Comparison of ENCODE assay signal across 21 cellular contexts in the genomic region with DNA sequence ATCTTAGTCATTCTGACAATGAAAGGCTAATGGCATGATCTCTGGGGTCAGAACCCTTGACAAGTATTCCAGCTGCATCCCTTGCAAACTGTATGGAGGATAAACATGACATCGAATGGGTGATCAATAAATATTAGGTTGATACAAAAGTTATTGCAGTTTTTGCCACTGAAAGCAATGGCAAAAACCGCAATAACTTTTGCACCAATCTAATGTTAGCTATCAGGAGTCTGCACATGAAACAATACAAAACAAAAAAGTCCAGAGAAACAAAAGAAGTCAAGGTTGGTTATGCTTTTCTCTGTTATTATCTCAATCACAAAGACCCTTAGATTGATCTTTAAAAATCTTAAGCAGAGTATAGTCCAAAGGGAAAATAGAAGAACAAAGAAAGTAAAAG.
DNase-seq lines count a peak whose midpoint lies in the region; ATAC-seq, FAIRE-seq and TF ChIP-seq lines count a peak whose summit lies in the region.
"Had no signal": no experiment of that assay in that cellular context is flagged by ENCODE, and none has a peak within 500 bp of the region (broad histone marks: within the 10 kb centered on the region; RNA-seq: fewer than 3 reads in every experiment).

No MANE protein-coding gene starts in this region.

- no peak overlapping the region for H2AK5ac ChIP-seq in mesenchymal stem cell (ENCODE audit: low read length, severe bottlenecking)

- H3K27me3 ChIP-seq in HepG2 (ENCODE audit: control insufficient read depth in 1 of 2, insufficient read depth in 2 of 2, low read length in 2 of 2) (no peaks in the 10 kb centered on the region), right lobe of liver (no peaks in the 10 kb centered on the region), RWPE2 (ENCODE audit: insufficient read depth, poor library complexity, severe bottlenecking) (no peaks in the 10 kb centered on the region), mesenchymal stem cell (ENCODE audit: control insufficient read depth in 1 of 2, insufficient read depth in 1 of 2, low read length in 2 of 2) (no peaks in the 10 kb centered on the region)
- H3K27me3 ChIP-seq: BLaER1 treated with 17β-estradiol and CSF1 and Interleukin-3, amounts not matched to agents 10 nM and 100 nM had no signal

- H3K14ac ChIP-seq in mesenchymal stem cell (ENCODE audit: low read length in 2 of 2), result no peak overlapping the region

- no peak overlapping the region for H3K9ac ChIP-seq in HepG2 (ENCODE audit: insufficient read depth, low read depth, low read length)
- peak overlapping the region; percentile 37 for H3K9ac ChIP-seq in mesenchymal stem cell (ENCODE audit: low read length)
- H3K9ac ChIP-seq: BLaER1 treated with 17β-estradiol and CSF1 and Interleukin-3, amounts not matched to agents 10 nM and 100 nM had no signal

- H4K91ac ChIP-seq in mesenchymal stem cell (ENCODE audit: low read length), result no peak overlapping the region

- no peak overlapping the region for H2BK12ac ChIP-seq in mesenchymal stem cell (ENCODE audit: low read length in 2 of 2)

- H3K4me3 ChIP-seq in HepG2 (replicated peaks in 1 of 3; ENCODE audit: insufficient read depth in 1 of 3, low read depth in 2 of 3, low read length in 3 of 3) (no peak overlapping the region), right lobe of liver (no peak overlapping the region), RWPE2 (ENCODE audit: severe bottlenecking) (no peak overlapping the region), mesenchymal stem cell (ENCODE audit: insufficient read depth in 1 of 2, low read depth in 1 of 2, low read length in 2 of 2) (no peak overlapping the region)
- H3K4me3 ChIP-seq: BLaER1 treated with 17β-estradiol and CSF1 and Interleukin-3, amounts not matched to agents 10 nM and 100 nM had no signal

- TF ChIP-seq POLR2A in HepG2 (IDR thresholded peaks at IDR 0.05; ENCODE audit: insufficient read depth in 1 of 2, low read depth in 2 of 2, low read length in 2 of 2) (no peak), right lobe of liver (IDR thresholded peaks at IDR 0.05) (no peak)

- 18% methylated on average over 2 of the region's 2 CpGs for WGBS in HepG2 (ENCODE audit: low lambda C conversion rate)
- WGBS in right lobe of liver (ENCODE audit: insufficient coverage, low coverage, low lambda C conversion rate, missing lambda C conversion rate), result 63% methylated on average over 2 of the region's 2 CpGs
- WGBS in mesenchymal stem cell, result 100% methylated on average over 1 of the region's 2 CpGs

- in situ Hi-C loops in HepG2 (cut with HindIII; ENCODE audit: extremely low pct_ligation_motif_present, low pct_unique_long_range_greater_than_20kb), result no loop called here

- no peaks in the 10 kb centered on the region for H3K79me2 ChIP-seq in HepG2 (ENCODE audit: insufficient read depth, low read length)

- H2BK5ac ChIP-seq in mesenchymal stem cell (ENCODE audit: low read depth, low read length, poor library complexity, severe bottlenecking), result no peak overlapping the region

- ATAC-seq in HepG2 (no peak), right lobe of liver (no peak), RWPE2 (ENCODE audit: low read depth) (no peak), GM18517 (IDR thresholded peaks at IDR 0.05; ENCODE audit: unreplicated experiment) (no peak)
- ATAC-seq: HCT116 had no signal

- intact Hi-C loops in HepG2 (cut with micrococcal nuclease; ENCODE audit: unreplicated experiment), result no loop called here
- intact Hi-C loops in right lobe of liver (cut with DNase I), result no loop called here

- no TSS peak for BruUV-seq in HepG2 (replicated peaks; lab: Mats Ljungman, UMichigan)

- H3K27ac ChIP-seq in HepG2 (ENCODE audit: extremely low read length, insufficient read depth, low read length) (no peak overlapping the region), right lobe of liver (no peak overlapping the region), RWPE2 (ENCODE audit: poor library complexity, severe bottlenecking) (peak overlapping the region; percentile 39), mesenchymal stem cell (ENCODE audit: low read length, poor library complexity, severe bottlenecking) (no peak overlapping the region)
- H3K27ac ChIP-seq: BLaER1 treated with 17β-estradiol and CSF1 and Interleukin-3, amounts not matched to agents 10 nM and 100 nM had no signal

- TF ChIP-seq EP300 in HepG2 (IDR thresholded peaks at IDR 0.05; ENCODE audit: low read depth in 2 of 2, low read length in 2 of 2) (no peak), HepG2 (CRISPR knock-in tag; IDR thresholded peaks at IDR 0.05; ENCODE audit: borderline replicate concordance) (no peak)

- no peak overlapping the region for H3K18ac ChIP-seq in mesenchymal stem cell (ENCODE audit: low read depth in 1 of 2, low read length in 2 of 2)

- no peak overlapping the region for H2BK120ac ChIP-seq in mesenchymal stem cell (ENCODE audit: low read depth, low read length)

- no peak overlapping the region for H3K4ac ChIP-seq in mesenchymal stem cell (ENCODE audit: low read depth in 1 of 2, low read length in 2 of 2)

- H3K4me1 ChIP-seq in HepG2 (ENCODE audit: insufficient read depth, low read length) (no peaks in the 10 kb centered on the region), right lobe of liver (no peaks in the 10 kb centered on the region), RWPE2 (ENCODE audit: insufficient read depth, poor library complexity, severe bottlenecking) (no peaks in the 10 kb centered on the region), mesenchymal stem cell (ENCODE audit: control insufficient read depth, insufficient read depth, low read depth, low read length) (no peaks in the 10 kb centered on the region)
- H3K4me1 ChIP-seq: BLaER1 treated with 17β-estradiol and CSF1 and Interleukin-3, amounts not matched to agents 10 nM and 100 nM had no signal

- no peaks in the 10 kb centered on the region; the same call in 1 of the 2 replicates for H3K9me3 ChIP-seq in HepG2 (ENCODE audit: low read length)
- no peaks in the 10 kb centered on the region for H3K9me3 ChIP-seq in right lobe of liver
- no peaks in the 10 kb centered on the region for H3K9me3 ChIP-seq in RWPE2 (ENCODE audit: severe bottlenecking)
- H3K9me3 ChIP-seq in mesenchymal stem cell (ENCODE audit: control insufficient read depth, low read length), result no peaks in the 10 kb centered on the region
- H3K9me3 ChIP-seq: BLaER1 treated with 17β-estradiol and CSF1 and Interleukin-3, amounts not matched to agents 10 nM and 100 nM had no signal

- DNase-seq in HepG2 (ENCODE audit: low spot score) (no peak), right lobe of liver (no peak), RWPE2 (ENCODE audit: low spot score) (no peak), mesenchymal stem cell (no peak), DMS 273 (lab: John Stamatoyannopoulos, UW; ENCODE audit: unreplicated experiment) (no peak), NCI-H146 treated with DMSO at 0.1 percent for 48 hours (lab: John Stamatoyannopoulos, UW; ENCODE audit: unreplicated experiment) (no peak)
- DNase-seq: CD4-positive, alpha-beta T cell; DMS53; Kasumi-1; MV-4-11; NCI-H1105 treated with DMSO at 0.1 percent for 48 hours; NCI-H1694; NCI-H2029 treated with DMSO at 0.1 percent for 48 hours; NCI-H526; NCI-H82; RPMI8226; SHP77 had no signal

- H3K23ac ChIP-seq in mesenchymal stem cell (ENCODE audit: low read length in 2 of 2), result no peak overlapping the region

- no peak for TF ChIP-seq CTCF in HepG2 (CRISPR knock-in tag; IDR thresholded peaks at IDR 0.05)
- TF ChIP-seq CTCF in right lobe of liver (IDR thresholded peaks at IDR 0.05), result no peak
- no peak for TF ChIP-seq CTCF in RWPE2 (IDR thresholded peaks at IDR 0.05; ENCODE audit: poor library complexity, severe bottlenecking)

- TF ChIP-seq RAD21 in HepG2 (CRISPR knock-in tag; IDR thresholded peaks at IDR 0.05), result no peak

- no peaks in the 10 kb centered on the region for H3K79me1 ChIP-seq in mesenchymal stem cell (replicated peaks; ENCODE audit: low read length, poor library complexity, severe bottlenecking)

- H3K4me2 ChIP-seq in HepG2 (ENCODE audit: low read depth, low read length) (no peak overlapping the region), mesenchymal stem cell (ENCODE audit: low read length, poor library complexity, severe bottlenecking) (no peak overlapping the region)
- H3K4me2 ChIP-seq: BLaER1 treated with 17β-estradiol and CSF1 and Interleukin-3, amounts not matched to agents 10 nM and 100 nM had no signal

- POLR2A ChIA-PET in HepG2 (lab: Yijun Ruan, JAX), result no interaction called here

- H3K36me3 ChIP-seq in HepG2 (replicated peaks in 1 of 2; ENCODE audit: control insufficient read depth in 1 of 2, insufficient read depth in 2 of 2, low read length in 2 of 2), result no peaks in the 10 kb centered on the region
- H3K36me3 ChIP-seq in right lobe of liver, result no peaks in the 10 kb centered on the region
- H3K36me3 ChIP-seq in RWPE2 (ENCODE audit: low read depth), result no peaks in the 10 kb centered on the region
- H3K36me3 ChIP-seq in mesenchymal stem cell (ENCODE audit: control insufficient read depth in 1 of 2, insufficient read depth in 2 of 2, low read depth in 1 of 2, low read length in 2 of 2), result no peaks in the 10 kb centered on the region
- H3K36me3 ChIP-seq: BLaER1 treated with 17β-estradiol and CSF1 and Interleukin-3, amounts not matched to agents 10 nM and 100 nM had no signal

- FAIRE-seq in HepG2 (lab: Jason Lieb, UNC), result no peak
- FAIRE-seq: H1 had no signal

- no peak overlapping the region for H2BK15ac ChIP-seq in mesenchymal stem cell (ENCODE audit: low read depth, poor library complexity, severe bottlenecking)

- CTCF ChIA-PET in HepG2 (lab: Yijun Ruan, JAX; ENCODE audit: low intra/inter-chr PET ratio, low total read pairs), result no interaction called here

- no peaks in the 10 kb centered on the region for H4K20me1 ChIP-seq in HepG2 (ENCODE audit: insufficient read depth, low read length)
- H4K20me1 ChIP-seq: BLaER1 treated with 17β-estradiol and CSF1 and Interleukin-3, amounts not matched to agents 10 nM and 100 nM had no signal

- no peak overlapping the region for H4K8ac ChIP-seq in mesenchymal stem cell (ENCODE audit: low read length)

- H2AFZ ChIP-seq in HepG2 (ENCODE audit: low read length), result no peak overlapping the region
- no peak overlapping the region for H2AFZ ChIP-seq in mesenchymal stem cell (ENCODE audit: low read depth, low read length)

TF ChIP-seq in HepG2, 621 proteins besides CTCF, POLR2A, EP300 and RAD21 (continues in another document):
- no peak for TF ChIP-seq ZNF703 (CRISPR knock-in tag; IDR thresholded peaks at IDR 0.05; ENCODE audit: borderline replicate concordance)
